22 cellular contexts compared by ENCODE assay signal in the genomic region with DNA sequence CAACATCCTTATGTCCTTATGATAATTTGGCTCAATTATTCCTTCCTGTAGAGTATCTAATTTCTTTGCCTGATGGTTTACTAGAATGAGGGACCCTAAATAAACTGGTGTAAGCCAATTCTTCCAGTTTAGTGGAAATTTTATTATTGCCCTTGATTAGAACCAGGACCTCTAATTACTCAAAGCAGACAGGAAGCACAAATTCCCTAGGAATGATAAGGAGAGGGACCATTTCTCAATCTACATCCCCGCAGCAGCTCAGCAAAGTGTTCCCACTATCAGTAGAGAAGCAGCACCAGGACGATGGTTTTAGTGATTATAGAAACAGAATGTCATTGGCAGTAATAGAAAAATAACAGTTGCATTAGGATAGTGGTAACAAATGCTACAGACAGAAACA.
DNase-seq lines count a peak whose midpoint lies in the region; TF ChIP-seq lines count a peak whose summit lies in the region.
"Had no signal": no experiment of that assay in that cellular context is flagged by ENCODE, and none has a peak within 500 bp of the region (broad histone marks: within the 10 kb centered on the region; RNA-seq: fewer than 3 reads in every experiment).

No MANE protein-coding gene starts in this region.

- H4K20me1 ChIP-seq in SK-N-SH (ENCODE audit: insufficient read depth) = no peaks in the 10 kb centered on the region
- H4K20me1 ChIP-seq in GM23248 (ENCODE audit: insufficient read depth) = no peaks in the 10 kb centered on the region
- H4K20me1 ChIP-seq: BLaER1 had no signal

- peak; percentile 48 for TF ChIP-seq RAD21 in SK-N-SH (IDR thresholded peaks at IDR 0.05; ENCODE audit: low read length)

- H3K9me2 ChIP-seq in SK-N-SH (no peaks in the 10 kb centered on the region), GM23248 (ENCODE audit: insufficient read depth) (no peaks in the 10 kb centered on the region)

- H3K9ac ChIP-seq in SK-N-SH (no peak overlapping the region), GM23248 (no peak overlapping the region)
- H3K9ac ChIP-seq: BLaER1 had no signal

- DNase-seq in BE2C (peak; percentile 57), SK-N-SH (peak; percentile 48), dedifferentiated amniotic fluid mesenchymal stem cell (ENCODE audit: extremely low spot score) (peak; percentile 1), NCI-H1105 (lab: John Stamatoyannopoulos, UW) (no peak), GM23248 (no peak)
- DNase-seq: AML-193; C1 segment of cervical spinal cord; CD4-positive, alpha-beta memory T cell; CD4-positive, CD25-positive, alpha-beta regulatory T cell; CD8-positive, alpha-beta memory T cell; COR-L47; DMS 273 treated with DMSO at 0.1 percent for 48 hours; DMS153; DMS53; DMS79; DND-41; EL; GDM1 had no signal

- H3K4me2 ChIP-seq in SK-N-SH = no peak overlapping the region
- no peak overlapping the region for H3K4me2 ChIP-seq in GM23248 (ENCODE audit: unreplicated experiment)
- H3K4me2 ChIP-seq: A549, BLaER1 had no signal

- H3K36me3 ChIP-seq in BE2C (no peaks in the 10 kb centered on the region), SK-N-SH (replicated peaks in 1 of 2; ENCODE audit: control insufficient read depth in 1 of 2, insufficient read depth in 2 of 2, low read length in 1 of 2) (no peaks in the 10 kb centered on the region), GM23248 (ENCODE audit: low read depth) (no peaks in the 10 kb centered on the region)
- H3K36me3 ChIP-seq: BLaER1 had no signal

- no peaks in the 10 kb centered on the region for H3K79me2 ChIP-seq in SK-N-SH (ENCODE audit: insufficient read depth)
- H3K79me2 ChIP-seq in GM23248 (ENCODE audit: insufficient read depth) = no peaks in the 10 kb centered on the region

- 7% methylated on average over 2 of the region's 2 CpGs for WGBS in SK-N-SH (ENCODE audit: low lambda C conversion rate)
- 0 to 4% methylated on average over 2 of the region's 2 CpGs for WGBS in GM23248 (ENCODE audit: low coverage in 1 of 2, low lambda C conversion rate in 2 of 2, missing lambda C conversion rate in 2 of 2), 2 experiments

- no peak for TF ChIP-seq CTCF in BE2C (IDR thresholded peaks at IDR 0.05; ENCODE audit: low read depth, low read length)
- TF ChIP-seq CTCF in SK-N-SH (IDR thresholded peaks at IDR 0.05) = no peak

- POLR2A ChIA-PET in SK-N-SH (lab: Yijun Ruan, JAX) = no interaction called here

- H3K27me3 ChIP-seq in BE2C (no peaks in the 10 kb centered on the region), SK-N-SH (ENCODE audit: insufficient read depth) (no peaks in the 10 kb centered on the region), GM23248 (replicated peaks; ENCODE audit: insufficient read depth) (peaks cover under 1% of the 10 kb centered on the region; the same call in 1 of the 2 replicates)
- H3K27me3 ChIP-seq: BLaER1 had no signal

- H3K4me3 ChIP-seq in BE2C (ENCODE audit: low read depth, low read length) (no peak overlapping the region), SK-N-SH (ENCODE audit: low read depth in 2 of 2, low read length in 1 of 2) (no peak overlapping the region), GM23248 (no peak overlapping the region)
- H3K4me3 ChIP-seq: A549, BLaER1, GM12878 had no signal

- H3K4me1 ChIP-seq in BE2C (peaks cover 37% of the 10 kb centered on the region), SK-N-SH (ENCODE audit: control insufficient read depth in 1 of 2, insufficient read depth in 2 of 2, low read depth in 1 of 2, low read length in 1 of 2) (peaks cover 0 to 21% of the 10 kb centered on the region in 2 experiments; a peak in 2 of 4 replicates), GM23248 (ENCODE audit: insufficient read depth) (no peaks in the 10 kb centered on the region)
- H3K4me1 ChIP-seq: A549, BLaER1 had no signal

- TF ChIP-seq EP300 in SK-N-SH (IDR thresholded peaks at IDR 0.05; ENCODE audit: borderline replicate concordance in 1 of 2, low read depth in 1 of 2, low read length in 1 of 2) = peak in 1 of 2 experiments; percentile 98; a peak in 2 of 4 replicates

- in situ Hi-C loops in GM23248 (cut with MboI) = no loop called here

- H3F3A ChIP-seq in SK-N-SH (replicated peaks; ENCODE audit: insufficient read depth) (no peaks in the 10 kb centered on the region), GM23248 (ENCODE audit: insufficient read depth) (no peaks in the 10 kb centered on the region)

- H3K9me3 ChIP-seq in BE2C (no peaks in the 10 kb centered on the region), SK-N-SH (no peaks in the 10 kb centered on the region), GM23248 (ENCODE audit: low read depth) (no peaks in the 10 kb centered on the region)
- H3K9me3 ChIP-seq: A549, BLaER1 had no signal

- CTCF ChIA-PET in SK-N-SH (lab: Yijun Ruan, JAX) = interaction anchor here (0.9 to 2.1 kb wide), 3 partner anchors 104 to 180 kb away, joined by 3 to 6 read pairs (median 3); no protein-coding TSS in a partner anchor

- H2AFZ ChIP-seq in SK-N-SH (ENCODE audit: low read depth) (no peak overlapping the region), GM23248 (no peak overlapping the region)

- H3K27ac ChIP-seq in SK-N-SH (ENCODE audit: low read depth in 2 of 2, low read length in 1 of 2) (peak overlapping the region in 1 of 2 experiments; percentile 97; a peak in 2 of 4 replicates), GM23248 (no peak overlapping the region)
- H3K27ac ChIP-seq: 22Rv1, A549, BLaER1 had no signal

TF ChIP-seq in SK-N-SH, 30 proteins besides CTCF, POLR2A, EP300 and RAD21 (continues in another document):
- TF ChIP-seq FOXM1 (IDR thresholded peaks at IDR 0.05; ENCODE audit: low read depth) = no peak
- TF ChIP-seq CHD2 (IDR thresholded peaks at IDR 0.05; ENCODE audit: low read length, partially characterized antibody) = peak; percentile 76
- TF ChIP-seq FOSL2 (IDR thresholded peaks at IDR 0.05; ENCODE audit: borderline replicate concordance, low read depth) = no peak
- TF ChIP-seq TEAD4 (IDR thresholded peaks at IDR 0.05; ENCODE audit: borderline replicate concordance, insufficient read depth) = peak; percentile 55
- TF ChIP-seq TCF12 (IDR thresholded peaks at IDR 0.05) = peak; percentile 65
- TF ChIP-seq USF2 (IDR thresholded peaks at IDR 0.05; ENCODE audit: borderline replicate concordance, low read depth, low read length) = no peak
- TF ChIP-seq RFX5 (IDR thresholded peaks at IDR 0.05; ENCODE audit: low read length) = no peak
- TF ChIP-seq PBX3 (IDR thresholded peaks at IDR 0.05) = 0 out of 2 replicates have a peak, but pooled peaks have one; percentile 12
- TF ChIP-seq USF1 (IDR thresholded peaks at IDR 0.05; ENCODE audit: borderline replicate concordance, low read depth) = no peak
- peak; percentile 92 for TF ChIP-seq RCOR1 (IDR thresholded peaks at IDR 0.05; ENCODE audit: low read length)
- TF ChIP-seq NRF1 (IDR thresholded peaks at IDR 0.05; ENCODE audit: low read depth, low read length) = no peak
- TF ChIP-seq, protein P1, sequence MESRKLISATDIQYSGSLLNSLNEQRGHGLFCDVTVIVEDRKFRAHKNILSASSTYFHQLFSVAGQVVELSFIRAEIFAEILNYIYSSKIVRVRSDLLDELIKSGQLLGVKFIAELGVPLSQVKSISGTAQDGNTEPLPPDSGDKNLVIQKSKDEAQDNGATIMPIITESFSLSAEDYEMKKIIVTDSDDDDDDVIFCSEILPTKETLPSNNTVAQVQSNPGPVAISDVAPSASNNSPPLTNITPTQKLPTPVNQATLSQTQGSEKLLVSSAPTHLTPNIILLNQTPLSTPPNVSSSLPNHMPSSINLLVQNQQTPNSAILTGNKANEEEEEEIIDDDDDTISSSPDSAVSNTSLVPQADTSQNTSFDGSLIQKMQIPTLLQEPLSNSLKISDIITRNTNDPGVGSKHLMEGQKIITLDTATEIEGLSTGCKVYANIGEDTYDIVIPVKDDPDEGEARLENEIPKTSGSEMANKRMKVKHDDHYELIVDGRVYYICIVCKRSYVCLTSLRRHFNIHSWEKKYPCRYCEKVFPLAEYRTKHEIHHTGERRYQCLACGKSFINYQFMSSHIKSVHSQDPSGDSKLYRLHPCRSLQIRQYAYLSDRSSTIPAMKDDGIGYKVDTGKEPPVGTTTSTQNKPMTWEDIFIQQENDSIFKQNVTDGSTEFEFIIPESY (IDR thresholded peaks at IDR 0.05; ENCODE audit: borderline replicate concordance, low read depth) = no peak
- TF ChIP-seq GABPA (IDR thresholded peaks at IDR 0.05; ENCODE audit: low read depth) = no peak
- no peak for TF ChIP-seq ELF1 (IDR thresholded peaks at IDR 0.05)
- TF ChIP-seq YY1 (IDR thresholded peaks at IDR 0.05; ENCODE audit: low read depth) = no peak
- peak; percentile 87 for TF ChIP-seq GATA2 (CRISPR knock-in tag; IDR thresholded peaks at IDR 0.05)
- TF ChIP-seq FOXJ3 (CRISPR knock-in tag; IDR thresholded peaks at IDR 0.05) = peak; percentile 94
- TF ChIP-seq SMC3 (IDR thresholded peaks at IDR 0.05; ENCODE audit: low read depth, low read length) = no peak
- no peak for TF ChIP-seq POLR2AphosphoS5 (IDR thresholded peaks at IDR 0.05; ENCODE audit: low read depth, low read length)

Comparison
In these comparisons a context has a peak if more than half of its experiments do, and no peak if none do; other contexts are left out.
1. DNase-seq: peak in BE2C (single experiment), SK-N-SH (single experiment) and dedifferentiated amniotic fluid mesenchymal stem cell (single experiment); none in NCI-H1105 (single experiment) and GM23248 (single experiment).